Comparison of ENCODE assay signal across 8 cellular contexts in genomic region chr14:103529383-103530365, GRCh38. TPM values are rescaled to one million over a fixed set of nuclear protein-coding genes. Genes with fewer than 3 reads are reported as not detected.
DNase-seq lines count a peak whose midpoint lies in the region; ATAC-seq and TF ChIP-seq lines count a peak whose summit lies in the region.

No MANE protein-coding gene starts in this region.

- H3K4me1 Mint-ChIP-seq in naive thymus-derived CD8-positive, alpha-beta T cell, result peaks cover 19 to 52% (median 41%) of the 10 kb centered on the region in 4 donors

- H3K4me3 ChIP-seq in BJ (ENCODE audit: low read depth, low read length) (peak overlapping the region; percentile 96), colonic mucosa (peak overlapping the region; percentile 97)
- H3K4me3 ChIP-seq in Jurkat, Clone E6-1 (ENCODE audit: low read length), result peak overlapping the region; percentile 80

- H3K4me1 ChIP-seq in colonic mucosa, result peaks cover 32% of the 10 kb centered on the region

- peak overlapping the region; percentile 80 for H3K27ac ChIP-seq in colonic mucosa

- DNase-seq in BJ (ENCODE audit: low read depth) (no peak), colonic mucosa (no peak), hepatic stellate cell (ENCODE audit: low spot score) (no peak)
- no peak for DNase-seq in Jurkat, Clone E6-1 (ENCODE audit: low read depth, low spot score)
- DNase-seq in naive thymus-derived CD8-positive, alpha-beta T cell, result no peak
- DNase-seq in activated CD4-positive, CD25-positive, alpha-beta regulatory T cell treated with anti-CD3 and anti-CD28 coated beads, Interleukin-2, amount 50 U/mL, for 72 hours, result no peak

- H3K36me3 ChIP-seq in BJ (ENCODE audit: control insufficient read depth, insufficient read depth, low read length) (peaks cover 5% of the 10 kb centered on the region), colonic mucosa (no peaks in the 10 kb centered on the region)

- ATAC-seq in naive thymus-derived CD8-positive, alpha-beta T cell, result no peak
- ATAC-seq in GM21390 (IDR thresholded peaks at IDR 0.05; ENCODE audit: unreplicated experiment) (no peak), HG03457 (IDR thresholded peaks at IDR 0.05; ENCODE audit: unreplicated experiment) (no peak)

- CTCF ChIA-PET in BJ (lab: Yijun Ruan, JAX), result interaction anchor here (1.3 to 3.0 kb wide), 5 partner anchors 9 to 30 kb away, joined by 4 to 18 read pairs (median 8); no protein-coding TSS in a partner anchor

- H3K9me3 ChIP-seq in colonic mucosa, result no peaks in the 10 kb centered on the region

- peak overlapping the region; percentile 87 to 88 for H3K9ac ChIP-seq in colonic mucosa (ENCODE audit: low read depth in 2 of 2, low read length in 2 of 2)

- POLR2A ChIA-PET in BJ (lab: Charles Lee), result no interaction called here
- POLR2A ChIA-PET in naive thymus-derived CD8-positive, alpha-beta T cell (lab: Charles Lee), result interaction anchor here (1.1 to 3.6 kb wide), 5 partner anchors 9 to 196 kb away, joined by 4 to 12 read pairs (median 9); partner anchors contain the start of genes BAG5, COA8 and EIF5

- H3K36me3 Mint-ChIP-seq in naive thymus-derived CD8-positive, alpha-beta T cell, result peaks cover 0 to 4% (median 0%) of the 10 kb centered on the region in 3 donors

- intact Hi-C loops in colonic mucosa (cut with DNase I), result no loop called here

- H3K9me3 Mint-ChIP-seq in naive thymus-derived CD8-positive, alpha-beta T cell, result no peaks in the 10 kb centered on the region

- peaks cover 0 to 2% (median 0%) of the 10 kb centered on the region in 5 donors for H3K27me3 Mint-ChIP-seq in naive thymus-derived CD8-positive, alpha-beta T cell

- H3K27ac Mint-ChIP-seq in naive thymus-derived CD8-positive, alpha-beta T cell, result peak overlapping the region; percentile 86 to 98 (median 95)

- TF ChIP-seq CTCF in BJ (IDR thresholded peaks at IDR 0.05; ENCODE audit: insufficient read depth, low read depth, low read length), result no peak
- no peak for TF ChIP-seq CTCF in colonic mucosa (IDR thresholded peaks at IDR 0.05)

- no peaks in the 10 kb centered on the region for H3K27me3 ChIP-seq in BJ (ENCODE audit: control insufficient read depth, insufficient read depth, low read length)
- H3K27me3 ChIP-seq in colonic mucosa, result no peaks in the 10 kb centered on the region

- peak overlapping the region; percentile 88 to 95 (median 92) for H3K4me3 Mint-ChIP-seq in naive thymus-derived CD8-positive, alpha-beta T cell

RNA-seq across cellular contexts. Expression of gene TRMT61A, which starts 0.7 kb away (rescaled TPM):
- 6.2 and 11.7 TPM in 2 replicates for polyA plus RNA-seq in BJ (2011; rRNA removed)
- polyA minus RNA-seq in BJ (2011; rRNA and poly(A)+ RNA removed), result 3.7 and 4.5 TPM in 2 replicates
- 12.1 TPM for polyA plus RNA-seq in Jurkat, Clone E6-1 (2012; ENCODE audit: insufficient read depth, insufficient read length)
- total RNA-seq in colonic mucosa, result 10 to 100 TPM in 1 of 2 donors, 1 to 10 TPM in 1; 10.0 to 17.8 TPM
- total RNA-seq in naive thymus-derived CD8-positive, alpha-beta T cell, result 10 to 100 TPM; 15.3 to 16.7 TPM
- polyA plus RNA-seq in naive thymus-derived CD8-positive, alpha-beta T cell, result 10 to 100 TPM in 1 of 3 donors, 1 to 10 TPM in 2; 6.7 to 11.2 (median 7.0) TPM

RNA-seq across cellular contexts. Expression of gene CKB, which starts 7.0 kb away (rescaled TPM):
- polyA plus RNA-seq in BJ (2011; rRNA removed), result 25.7 and 74.7 TPM in 2 replicates
- 10.9 and 11.0 TPM in 2 replicates for polyA minus RNA-seq in BJ (2011; rRNA and poly(A)+ RNA removed)
- 89.9 TPM for polyA plus RNA-seq in Jurkat, Clone E6-1 (2012; ENCODE audit: insufficient read depth, insufficient read length)
- total RNA-seq in colonic mucosa, result 1,000 to 10,000 TPM; 1,501 to 4,641 TPM
- under 1 TPM in 1 of 2 experiments, not detected in 1; 0.69 TPM for total RNA-seq in naive thymus-derived CD8-positive, alpha-beta T cell
- 1 to 10 TPM in 1 of 3 donors, not detected in 2; 1.8 TPM for polyA plus RNA-seq in naive thymus-derived CD8-positive, alpha-beta T cell

RNA-seq across cellular contexts. Expression of gene BAG5, which starts 32.8 kb away (rescaled TPM):
- 4.9 and 7.9 TPM in 2 replicates for polyA plus RNA-seq in BJ (2011; rRNA removed)
- 7.1 and 8.9 TPM in 2 replicates for polyA minus RNA-seq in BJ (2011; rRNA and poly(A)+ RNA removed)
- polyA plus RNA-seq in Jurkat, Clone E6-1 (2012; ENCODE audit: insufficient read depth, insufficient read length), result 25.5 TPM
- 10 to 100 TPM; 26.8 to 29.7 TPM for total RNA-seq in colonic mucosa
- total RNA-seq in naive thymus-derived CD8-positive, alpha-beta T cell, result 10 to 100 TPM; 41.1 to 46.9 TPM
- 10 to 100 TPM; 39.0 to 48.5 (median 47.5) TPM for polyA plus RNA-seq in naive thymus-derived CD8-positive, alpha-beta T cell

RNA-seq across cellular contexts. Expression of gene COA8, which starts 33.1 kb away (rescaled TPM):
- 16.9 and 25.8 TPM in 2 replicates for polyA plus RNA-seq in BJ (2011; rRNA removed)
- 3.0 and 5.2 TPM in 2 replicates for polyA minus RNA-seq in BJ (2011; rRNA and poly(A)+ RNA removed)
- 23.9 TPM for polyA plus RNA-seq in Jurkat, Clone E6-1 (2012; ENCODE audit: insufficient read depth, insufficient read length)
- total RNA-seq in colonic mucosa, result 10 to 100 TPM; 37.1 to 41.5 TPM
- total RNA-seq in naive thymus-derived CD8-positive, alpha-beta T cell, result 10 to 100 TPM; 27.4 to 29.1 TPM
- 10 to 100 TPM; 47.3 to 72.0 (median 48.2) TPM for polyA plus RNA-seq in naive thymus-derived CD8-positive, alpha-beta T cell

Comparison
In these comparisons a context has a peak if more than half of its experiments do, and no peak if none do; other contexts are left out.
1. RNA of gene CKB, which starts 7.0 kb away (total RNA-seq): 1,501 to 4,641 TPM in colonic mucosa; 0.69 TPM in naive thymus-derived CD8-positive, alpha-beta T cell; every median in the first group is over 100 times any median in the second.
2. Peak in every context shown above with its lines, with median percentiles within 50 percentile points of each other: H3K4me3 ChIP-seq.